In genomic region chr2:3163401-3163800, GRCh38 we compare ENCODE assay signal across 17 cellular contexts.
A peak's percentile ranks its signal among the peaks of the same experiment; 100 is the strongest.
DNase-seq lines count a peak whose midpoint lies in the region; ATAC-seq, FAIRE-seq and TF ChIP-seq lines count a peak whose summit lies in the region.
"Had no signal": no experiment of that assay in that cellular context is flagged by ENCODE, and none has a peak within 500 bp of the region (broad histone marks: within the 10 kb centered on the region; RNA-seq: fewer than 3 reads in every experiment).

No MANE protein-coding gene starts in this region.

- TF ChIP-seq EP300 in HepG2 (IDR thresholded peaks at IDR 0.05; ENCODE audit: low read depth in 2 of 2, low read length in 2 of 2) (no peak), HepG2 (CRISPR knock-in tag; IDR thresholded peaks at IDR 0.05; ENCODE audit: borderline replicate concordance) (no peak), K562 (IDR thresholded peaks at IDR 0.05; ENCODE audit: low read length) (no peak)

- H3K27me3 ChIP-seq in HepG2 (ENCODE audit: control insufficient read depth in 1 of 2, insufficient read depth in 2 of 2, low read length in 2 of 2) (no peaks in the 10 kb centered on the region), right lobe of liver (no peaks in the 10 kb centered on the region), K562 (ENCODE audit: control insufficient read depth in 2 of 2, insufficient read depth in 2 of 2, low read length in 2 of 2) (no peaks in the 10 kb centered on the region)

- H3K79me2 ChIP-seq in HepG2 (ENCODE audit: insufficient read depth, low read length) (no peaks in the 10 kb centered on the region), K562 (ENCODE audit: control insufficient read depth, insufficient read depth, low read length) (no peaks in the 10 kb centered on the region)

- POLR2A ChIA-PET in HepG2 (lab: Yijun Ruan, JAX), result no interaction called here
- POLR2A ChIA-PET in HEK293 (lab: Yijun Ruan, JAX), result no interaction called here
- POLR2A ChIA-PET in K562 (lab: Yijun Ruan, JAX), result no interaction called here

- no peak for TF ChIP-seq POLR2A in HepG2 (IDR thresholded peaks at IDR 0.05; ENCODE audit: insufficient read depth in 1 of 2, low read depth in 2 of 2, low read length in 2 of 2)
- no peak for TF ChIP-seq POLR2A in right lobe of liver (IDR thresholded peaks at IDR 0.05)
- no peak for TF ChIP-seq POLR2A in K562 (conservative IDR thresholded peaks at IDR 0.05)

- 95% methylated on average over 2 of the region's 2 CpGs for WGBS in HepG2 (ENCODE audit: low lambda C conversion rate)
- WGBS in right lobe of liver (ENCODE audit: insufficient coverage, low coverage, low lambda C conversion rate, missing lambda C conversion rate), result 90% methylated on average over 2 of the region's 2 CpGs
- 19% methylated on average over 1 of the region's 2 CpGs for WGBS in K562 (ENCODE audit: insufficient coverage, low coverage, missing lambda C conversion rate)

- H4K20me1 ChIP-seq in HepG2 (ENCODE audit: insufficient read depth, low read length), result no peaks in the 10 kb centered on the region
- peaks cover 2% of the 10 kb centered on the region; the same call in 1 of the 2 replicates for H4K20me1 ChIP-seq in K562 (replicated peaks; ENCODE audit: control insufficient read depth, insufficient read depth, low read length)

- no peak overlapping the region for H3K9ac ChIP-seq in HepG2 (ENCODE audit: insufficient read depth, low read depth, low read length)
- H3K9ac ChIP-seq in K562 (ENCODE audit: insufficient read depth in 1 of 2, low read depth in 2 of 2, low read length in 2 of 2), result no peak overlapping the region
- H3K9ac ChIP-seq: GM23248 had no signal

- H3K4me1 ChIP-seq in HepG2 (ENCODE audit: insufficient read depth, low read length) (no peaks in the 10 kb centered on the region), right lobe of liver (no peaks in the 10 kb centered on the region), HEK293 (ENCODE audit: control insufficient read depth, insufficient read depth, low read length) (no peaks in the 10 kb centered on the region), K562 (replicated peaks in 1 of 2; ENCODE audit: control insufficient read depth in 2 of 2, insufficient read depth in 2 of 2, low read length in 2 of 2) (no peaks in the 10 kb centered on the region)

- intact Hi-C loops in HepG2 (cut with micrococcal nuclease; ENCODE audit: unreplicated experiment), result no loop called here
- intact Hi-C loops in right lobe of liver (cut with DNase I), result no loop called here
- intact Hi-C loops in K562 (cut with micrococcal nuclease), result no loop called here

- H3K4me2 ChIP-seq in HepG2 (ENCODE audit: low read depth, low read length) (no peak overlapping the region), K562 (ENCODE audit: insufficient read depth, low read length) (no peak overlapping the region)

- BruUV-seq in HepG2 (replicated peaks; lab: Mats Ljungman, UMichigan) (no TSS peak), K562 (replicated peaks; lab: Mats Ljungman, UMichigan) (no TSS peak)

- H3K4me3 ChIP-seq in HepG2 (replicated peaks in 1 of 3; ENCODE audit: insufficient read depth in 1 of 3, low read depth in 2 of 3, low read length in 3 of 3), result no peak overlapping the region
- H3K4me3 ChIP-seq in right lobe of liver, result no peak overlapping the region
- H3K4me3 ChIP-seq in HEK293 (ENCODE audit: low read depth, low read length), result no peak overlapping the region
- H3K4me3 ChIP-seq in K562, result no peak overlapping the region
- H3K4me3 ChIP-seq: GM23248 had no signal

- TF ChIP-seq RAD21 in HepG2 (CRISPR knock-in tag; IDR thresholded peaks at IDR 0.05), result no peak
- TF ChIP-seq RAD21 in K562 (CRISPR knock-in tag; conservative IDR thresholded peaks at IDR 0.05 in 1 of 2, IDR thresholded peaks at IDR 0.05 in 1 of 2), result no peak

- no peak overlapping the region for H3K27ac ChIP-seq in HepG2 (ENCODE audit: extremely low read length, insufficient read depth, low read length)
- no peak overlapping the region for H3K27ac ChIP-seq in right lobe of liver
- H3K27ac ChIP-seq in HEK293 (ENCODE audit: extremely low read depth, low read depth, low read length), result no peak overlapping the region
- H3K27ac ChIP-seq in K562 (ENCODE audit: extremely low read depth, low read depth, low read length), result no peak overlapping the region
- H3K27ac ChIP-seq: GM23248 had no signal

- ATAC-seq in HepG2, result no peak
- ATAC-seq in right lobe of liver, result no peak
- ATAC-seq in K562, result no peak
- ATAC-seq in HG02798 (IDR thresholded peaks at IDR 0.05; ENCODE audit: poor library complexity, unreplicated experiment), result no peak
- ATAC-seq in HG02571 (IDR thresholded peaks at IDR 0.05; ENCODE audit: unreplicated experiment), result no peak

- in situ Hi-C loops in HepG2 (cut with HindIII; ENCODE audit: extremely low pct_ligation_motif_present, low pct_unique_long_range_greater_than_20kb) (no loop called here), K562 (cut with MboI) (no loop called here)

- FAIRE-seq in HepG2 (lab: Jason Lieb, UNC) (peak; percentile 4), K562 (lab: Jason Lieb, UNC) (no peak)
- FAIRE-seq: G401.6, GM19239, H1 had no signal

- DNase-seq in HepG2 (ENCODE audit: low spot score) (no peak), right lobe of liver (no peak), K562 (ENCODE audit: extremely low read depth in 1 of 4, low spot score in 3 of 4) (no peak)
- DNase-seq: C1 segment of cervical spinal cord; CD4-positive, alpha-beta memory T cell; COR-L47; DMS153; DND-41; GM23248; H7; HCEC 1CT had no signal

- CTCF ChIA-PET in HepG2 (lab: Yijun Ruan, JAX; ENCODE audit: low intra/inter-chr PET ratio, low total read pairs) (no interaction called here), HEK293 (lab: Yijun Ruan, JAX) (no interaction called here), K562 (lab: Yijun Ruan, JAX; ENCODE audit: low intra/inter-chr PET ratio) (no interaction called here)

- TF ChIP-seq CTCF in HepG2 (CRISPR knock-in tag; IDR thresholded peaks at IDR 0.05), result no peak
- no peak for TF ChIP-seq CTCF in right lobe of liver (IDR thresholded peaks at IDR 0.05)
- TF ChIP-seq CTCF in HEK293 (tag by site-specific recombination; IDR thresholded peaks at IDR 0.05), result no peak
- TF ChIP-seq CTCF in K562 (IDR thresholded peaks at IDR 0.05 in 2 of 3, conservative IDR thresholded peaks at IDR 0.05 in 1 of 3; ENCODE audit: insufficient read depth in 2 of 3, low read depth in 1 of 3, low read length in 3 of 3), result no peak

- peaks cover 3% of the 10 kb centered on the region for H3K9me1 ChIP-seq in K562 (ENCODE audit: control insufficient read depth, insufficient read depth, low read length)

- peaks cover 16% of the 10 kb centered on the region; the same call in 1 of the 2 replicates for H3K9me3 ChIP-seq in HepG2 (ENCODE audit: low read length)
- peaks cover 0 to 10% (median 0%) of the 10 kb centered on the region in 4 donors for H3K9me3 ChIP-seq in right lobe of liver
- H3K9me3 ChIP-seq in HEK293 (ENCODE audit: control insufficient read depth, insufficient read depth, low read depth, low read length), result no peaks in the 10 kb centered on the region; the same call in none of the 2 replicates
- H3K9me3 ChIP-seq in K562 (replicated peaks; ENCODE audit: control insufficient read depth, insufficient read depth, low read depth, low read length), result no peaks in the 10 kb centered on the region

- H3K36me3 ChIP-seq in HepG2 (replicated peaks in 1 of 2; ENCODE audit: control insufficient read depth in 1 of 2, insufficient read depth in 2 of 2, low read length in 2 of 2) (peaks cover 3 to 6% of the 10 kb centered on the region in 2 experiments; a peak in 3 of 5 replicates), right lobe of liver (no peaks in the 10 kb centered on the region), HEK293 (ENCODE audit: control insufficient read depth in 2 of 2, insufficient read depth in 1 of 2, low read length in 2 of 2) (no peaks in the 10 kb centered on the region), K562 (ENCODE audit: control insufficient read depth, insufficient read depth, low read length) (no peaks in the 10 kb centered on the region)

- H2AFZ ChIP-seq in HepG2 (ENCODE audit: low read length), result no peak overlapping the region
- H2AFZ ChIP-seq in K562 (ENCODE audit: low read depth, low read length), result no peak overlapping the region
- H2AFZ ChIP-seq: GM23248 had no signal

TF ChIP-seq in HepG2, 621 proteins besides CTCF, POLR2A, EP300 and RAD21:
- TF ChIP-seq JUNB (CRISPR knock-in tag; IDR thresholded peaks at IDR 0.05; ENCODE audit: borderline replicate concordance), result no peak
- TF ChIP-seq FOXJ3 (CRISPR knock-in tag; IDR thresholded peaks at IDR 0.05; ENCODE audit: borderline replicate concordance), result no peak

TF ChIP-seq in HEK293, 187 proteins besides CTCF, POLR2A, EP300 and RAD21:
- TF ChIP-seq SETDB1 (IDR thresholded peaks at IDR 0.05; ENCODE audit: insufficient read length, low read length) (peak; percentile 88), ZBTB8A (tag by site-specific recombination; IDR thresholded peaks at IDR 0.05) (no peak)

TF ChIP-seq in K562, 482 proteins besides CTCF, POLR2A, EP300 and RAD21:
- TF ChIP-seq ZNF583 (CRISPR knock-in tag; IDR thresholded peaks at IDR 0.05) (peak; percentile 99), MED1 (CRISPR knock-in tag; IDR thresholded peaks at IDR 0.05; ENCODE audit: borderline replicate concordance) (no peak)
